In the genomic region with DNA sequence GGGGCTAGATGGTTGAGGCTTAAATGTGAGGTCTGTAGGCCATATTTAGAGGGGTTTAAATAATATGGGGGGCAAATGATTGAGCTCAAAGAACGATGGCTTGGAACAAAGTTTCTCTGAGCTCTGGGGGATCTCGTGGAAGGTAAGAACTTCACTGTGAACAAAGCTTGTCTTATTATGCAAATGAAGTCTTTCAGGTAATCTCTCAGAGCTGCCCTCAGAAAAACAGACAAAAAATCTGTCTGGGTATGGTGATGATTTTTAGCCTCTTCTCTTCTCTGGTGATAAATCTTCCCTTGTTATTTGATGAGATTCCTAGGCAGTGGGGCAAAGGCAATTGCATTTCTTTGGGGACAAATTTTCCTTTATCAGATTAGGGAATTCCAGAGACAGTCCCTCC, we compare ENCODE assay signal across 18 cellular contexts.
A peak's percentile ranks its signal among the peaks of the same experiment; 100 is the strongest.
DNase-seq lines count a peak whose midpoint lies in the region; ATAC-seq and TF ChIP-seq lines count a peak whose summit lies in the region.
"Had no signal": no experiment of that assay in that cellular context is flagged by ENCODE, and none has a peak within 500 bp of the region (broad histone marks: within the 10 kb centered on the region; RNA-seq: fewer than 3 reads in every experiment).

No MANE protein-coding gene starts in this region.

- WGBS in endodermal cell (ENCODE audit: insufficient coverage in 1 of 2, insufficient read length in 1 of 2), 2 experiments, result 31 to 42% methylated on average over 2 of the region's 2 CpGs

- H3K27me3 Mint-ChIP-seq in endodermal cell (ENCODE audit: insufficient read depth), result no peaks in the 10 kb centered on the region
- no peaks in the 10 kb centered on the region for H3K27me3 Mint-ChIP-seq in activated naive CD4-positive, alpha-beta T cell treated with anti-CD3 and anti-CD28 coated beads for 36 hours (ENCODE audit: low read depth)
- H3K27me3 Mint-ChIP-seq in immature natural killer cell (ENCODE audit: low read depth in 3 of 3), result peaks cover 0 to 3% (median 1%) of the 10 kb centered on the region in 3 donors
- H3K27me3 Mint-ChIP-seq: CD4-positive, CD25-positive, alpha-beta regulatory T cell had no signal

- H3K4me3 ChIP-seq in HUES6 (ENCODE audit: low read depth, low read length), result peak overlapping the region; percentile 27
- H3K4me3 ChIP-seq in endodermal cell (ENCODE audit: low read length), result peak overlapping the region; percentile 36
- H3K4me3 ChIP-seq in iPS-20b (ENCODE audit: low read length), result peak overlapping the region; percentile 51
- H3K4me3 ChIP-seq in SJCRH30, result no peak overlapping the region
- H3K4me3 ChIP-seq: BLaER1 treated with 17β-estradiol and CSF1 and Interleukin-3, amounts not matched to agents 10 nM and 100 nM; GM12878; GM23248; K562 had no signal

- H3K9ac ChIP-seq in HUES6 (ENCODE audit: low read length), result peak overlapping the region; percentile 51
- no peak overlapping the region for H3K9ac ChIP-seq in endodermal cell (ENCODE audit: extremely low read depth, low read length, poor library complexity, severe bottlenecking)
- peak overlapping the region; percentile 52; the same call in 1 of the 2 replicates for H3K9ac ChIP-seq in iPS-20b (ENCODE audit: low read depth, low read length)
- H3K9ac ChIP-seq: BLaER1 treated with 17β-estradiol and CSF1 and Interleukin-3, amounts not matched to agents 10 nM and 100 nM; GM23248 had no signal

- H3K27ac ChIP-seq in HUES6 (ENCODE audit: low read depth, low read length), result peak overlapping the region; percentile 79
- H3K27ac ChIP-seq in endodermal cell (ENCODE audit: low read depth, low read length), result no peak overlapping the region
- H3K27ac ChIP-seq in iPS-20b (ENCODE audit: low read length), result peak overlapping the region; percentile 46
- no peak overlapping the region for H3K27ac ChIP-seq in SJCRH30
- H3K27ac ChIP-seq: GM23248 had no signal

- H3K27ac Mint-ChIP-seq in endodermal cell (peak overlapping the region; percentile 78), immature natural killer cell (no peak overlapping the region)
- H3K27ac Mint-ChIP-seq in activated naive CD4-positive, alpha-beta T cell treated with anti-CD3 and anti-CD28 coated beads for 36 hours, result no peak overlapping the region
- H3K27ac Mint-ChIP-seq: CD4-positive, CD25-positive, alpha-beta regulatory T cell; HFFc6 had no signal

- H3K36me3 ChIP-seq in HUES6 (ENCODE audit: control insufficient read depth, insufficient read depth, low read length), result no peaks in the 10 kb centered on the region; the same call in 1 of the 2 replicates
- no peaks in the 10 kb centered on the region for H3K36me3 ChIP-seq in endodermal cell (ENCODE audit: control insufficient read depth, insufficient read depth, low read length)
- no peaks in the 10 kb centered on the region for H3K36me3 ChIP-seq in iPS-20b (ENCODE audit: insufficient read depth, low read depth, low read length)
- no peaks in the 10 kb centered on the region for H3K36me3 ChIP-seq in SJCRH30
- H3K36me3 ChIP-seq: BLaER1 treated with 17β-estradiol and CSF1 and Interleukin-3, amounts not matched to agents 10 nM and 100 nM had no signal

- no peak for TF ChIP-seq CTCF in endodermal cell (conservative IDR thresholded peaks at IDR 0.05)

- CTCF ChIA-PET in activated naive CD4-positive, alpha-beta T cell treated with anti-CD3 and anti-CD28 coated beads for 36 hours (lab: Charles Lee), result no interaction called here

- H3K9me3 Mint-ChIP-seq in endodermal cell (peaks cover 18% of the 10 kb centered on the region), immature natural killer cell (peaks cover 0 to 23% (median 11%) of the 10 kb centered on the region in 6 donors)
- H3K9me3 Mint-ChIP-seq in activated naive CD4-positive, alpha-beta T cell treated with anti-CD3 and anti-CD28 coated beads for 36 hours, result peaks cover 4% of the 10 kb centered on the region

- H3K4me1 ChIP-seq in HUES6 (ENCODE audit: control insufficient read depth, insufficient read depth, low read length) (peaks cover 41% of the 10 kb centered on the region), endodermal cell (ENCODE audit: control insufficient read depth, insufficient read depth, low read length) (peaks cover 6% of the 10 kb centered on the region), iPS-20b (ENCODE audit: insufficient read depth, low read length) (peaks cover 41% of the 10 kb centered on the region), SJCRH30 (no peaks in the 10 kb centered on the region)

- peak; percentile 19 for DNase-seq in ELF-1 (ENCODE audit: low read depth, low spot score)
- DNase-seq in endodermal cell, result no peak
- no peak for DNase-seq in SJCRH30
- no peak for DNase-seq in activated naive CD4-positive, alpha-beta T cell treated with anti-CD3 and anti-CD28 coated beads for 36 hours
- no peak for DNase-seq in immature natural killer cell
- DNase-seq: 8988T; ACHN; CD4-positive, CD25-positive, alpha-beta regulatory T cell; DMS 273 treated with DMSO at 0.1 percent for 48 hours; GM23248; HCEC 1CT; HFFc6 had no signal

- H3K27me3 ChIP-seq in HUES6 (ENCODE audit: control insufficient read depth, insufficient read depth, low read length) (no peaks in the 10 kb centered on the region), endodermal cell (ENCODE audit: control insufficient read depth, insufficient read depth, low read length, poor library complexity, severe bottlenecking) (no peaks in the 10 kb centered on the region), iPS-20b (ENCODE audit: insufficient read depth, low read length) (no peaks in the 10 kb centered on the region), SJCRH30 (no peaks in the 10 kb centered on the region)
- H3K27me3 ChIP-seq: BLaER1 treated with 17β-estradiol and CSF1 and Interleukin-3, amounts not matched to agents 10 nM and 100 nM had no signal

- H3K4me3 Mint-ChIP-seq in endodermal cell (no peak overlapping the region), immature natural killer cell (no peak overlapping the region)
- no peak overlapping the region for H3K4me3 Mint-ChIP-seq in activated naive CD4-positive, alpha-beta T cell treated with anti-CD3 and anti-CD28 coated beads for 36 hours
- H3K4me3 Mint-ChIP-seq: CD4-positive, CD25-positive, alpha-beta regulatory T cell; HFFc6 had no signal

- H3K9me3 ChIP-seq in HUES6 (ENCODE audit: control insufficient read depth, insufficient read depth, low read depth, low read length), result peaks cover 5% of the 10 kb centered on the region
- peaks cover 34% of the 10 kb centered on the region for H3K9me3 ChIP-seq in endodermal cell (ENCODE audit: control insufficient read depth, low read length)
- H3K9me3 ChIP-seq in iPS-20b (ENCODE audit: insufficient read depth, low read depth, low read length), result no peaks in the 10 kb centered on the region; the same call in 1 of the 2 replicates
- no peaks in the 10 kb centered on the region for H3K9me3 ChIP-seq in SJCRH30 (replicated peaks)
- H3K9me3 ChIP-seq: BLaER1 treated with 17β-estradiol and CSF1 and Interleukin-3, amounts not matched to agents 10 nM and 100 nM had no signal

- H3K4me1 Mint-ChIP-seq in endodermal cell (peaks cover 25% of the 10 kb centered on the region), immature natural killer cell (no peaks in the 10 kb centered on the region)
- no peaks in the 10 kb centered on the region for H3K4me1 Mint-ChIP-seq in activated naive CD4-positive, alpha-beta T cell treated with anti-CD3 and anti-CD28 coated beads for 36 hours (ENCODE audit: low read depth)
- H3K4me1 Mint-ChIP-seq: CD4-positive, CD25-positive, alpha-beta regulatory T cell had no signal

- no peak for ATAC-seq in HG03097 (IDR thresholded peaks at IDR 0.05; ENCODE audit: low FRiP score, unreplicated experiment)
- ATAC-seq: K562 had no signal

- no peaks in the 10 kb centered on the region for H3K36me3 Mint-ChIP-seq in endodermal cell (ENCODE audit: low read depth)
- no peaks in the 10 kb centered on the region for H3K36me3 Mint-ChIP-seq in activated naive CD4-positive, alpha-beta T cell treated with anti-CD3 and anti-CD28 coated beads for 36 hours (ENCODE audit: low read depth)
- H3K36me3 Mint-ChIP-seq in immature natural killer cell, result no peaks in the 10 kb centered on the region
- H3K36me3 Mint-ChIP-seq: CD4-positive, CD25-positive, alpha-beta regulatory T cell had no signal

- intact Hi-C loops in activated naive CD4-positive, alpha-beta T cell treated with anti-CD3 and anti-CD28 coated beads for 36 hours (cut with micrococcal nuclease), result no loop called here

Comparison
In these comparisons a context has a peak if more than half of its experiments do, and no peak if none do; other contexts are left out.
1. H3K27ac ChIP-seq: peak in HUES6 (single experiment) and iPS-20b (single experiment); none in endodermal cell (single experiment) and SJCRH30 (single experiment).